ENCODE assay signal across 26 cellular contexts in the genomic region with DNA sequence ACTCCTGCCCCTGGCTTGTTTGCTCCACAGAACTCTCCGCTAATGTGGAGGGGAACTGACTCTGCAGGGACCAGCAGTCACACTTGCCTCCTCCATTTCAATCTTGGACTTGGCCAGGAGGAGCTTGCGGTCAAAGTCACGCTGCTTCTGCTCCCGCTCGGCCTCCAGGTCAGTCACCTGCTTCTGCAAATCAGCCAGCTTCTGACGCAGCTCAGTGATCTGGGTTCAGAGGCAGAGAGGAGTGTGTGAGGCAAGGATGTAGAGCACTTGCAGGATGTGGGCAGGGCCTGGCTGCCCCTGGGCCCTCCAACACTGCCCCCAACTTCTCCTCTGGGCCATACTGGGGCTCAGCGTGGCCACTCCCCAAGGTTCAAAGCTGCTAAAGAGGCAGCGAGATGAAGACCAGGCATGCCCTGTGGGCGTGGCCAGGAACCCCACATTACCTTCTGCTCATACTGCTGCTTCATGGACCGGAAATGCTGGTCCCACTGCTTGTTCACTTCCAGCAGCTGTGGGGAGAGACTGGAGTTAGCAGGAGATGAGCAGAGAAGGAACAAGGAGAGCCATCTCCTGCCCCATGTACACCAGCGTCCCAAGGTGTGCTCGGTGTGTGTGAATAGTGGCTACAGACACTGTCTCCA. TPM values are rescaled to one million over a fixed set of nuclear protein-coding genes. Genes with fewer than 3 reads are reported as not detected.
DNase-seq lines count a peak whose midpoint lies in the region; ATAC-seq and TF ChIP-seq lines count a peak whose summit lies in the region.
"Had no signal": no experiment of that assay in that cellular context is flagged by ENCODE, and none has a peak within 500 bp of the region (broad histone marks: within the 10 kb centered on the region; RNA-seq: fewer than 3 reads in every experiment).

No MANE protein-coding gene starts in this region.

- H3K9me3 ChIP-seq in right cardiac atrium (ENCODE audit: control insufficient read depth, low read length): no peaks in the 10 kb centered on the region
- H3K9me3 ChIP-seq in psoas muscle: no peaks in the 10 kb centered on the region
- no peaks in the 10 kb centered on the region for H3K9me3 ChIP-seq in upper lobe of right lung
- H3K9me3 ChIP-seq in SJCRH30 (replicated peaks): no peaks in the 10 kb centered on the region
- H3K9me3 ChIP-seq: heart left ventricle, SJSA1 had no signal

- H3K4me1 ChIP-seq in right cardiac atrium (ENCODE audit: control insufficient read depth, insufficient read depth, low read length): peaks cover 25% of the 10 kb centered on the region
- H3K4me1 ChIP-seq in psoas muscle: peaks cover 47% of the 10 kb centered on the region
- peaks cover 36% of the 10 kb centered on the region for H3K4me1 ChIP-seq in upper lobe of right lung
- H3K4me1 ChIP-seq in SJCRH30: no peaks in the 10 kb centered on the region

- 95% methylated on average over 12 of the region's 12 CpGs for WGBS in right cardiac atrium
- 72 to 85% (median 77%) methylated on average over 12 of the region's 12 CpGs for WGBS in psoas muscle, 3 donors

- no peak for TF ChIP-seq CTCF in epithelial cell of proximal tubule (conservative IDR thresholded peaks at IDR 0.05; ENCODE audit: low read depth, low read length)
- no peak for TF ChIP-seq CTCF in psoas muscle (IDR thresholded peaks at IDR 0.05)
- no peak for TF ChIP-seq CTCF in upper lobe of right lung (IDR thresholded peaks at IDR 0.05)

- intact Hi-C loops in left ventricle myocardium superior (cut with micrococcal nuclease): no loop called here
- intact Hi-C loops in right cardiac atrium (cut with DNase I): loop anchor here in 1 of 4 donors (5.0 kb wide), 1 partner anchor 40 kb away; no protein-coding TSS in a partner anchor
- intact Hi-C loops in psoas muscle (cut with DNase I): no loop called here
- intact Hi-C loops in upper lobe of right lung (cut with DNase I): no loop called here

- H3K4me3 ChIP-seq in right cardiac atrium (ENCODE audit: low read length) (no peak overlapping the region), epithelial cell of proximal tubule (ENCODE audit: low read depth, low read length) (no peak overlapping the region), psoas muscle (no peak overlapping the region), upper lobe of right lung (no peak overlapping the region), SJCRH30 (no peak overlapping the region)
- H3K4me3 ChIP-seq: heart left ventricle, SJSA1, skin epidermis had no signal

- H3K27me3 ChIP-seq in right cardiac atrium (ENCODE audit: control insufficient read depth, insufficient read depth) (no peaks in the 10 kb centered on the region), psoas muscle (ENCODE audit: insufficient read depth in 3 of 3, low read length in 2 of 3) (no peaks in the 10 kb centered on the region), upper lobe of right lung (no peaks in the 10 kb centered on the region), SJCRH30 (no peaks in the 10 kb centered on the region)
- H3K27me3 ChIP-seq: heart left ventricle, SJSA1 had no signal

- H3K27ac ChIP-seq in right cardiac atrium (ENCODE audit: low read length) (no peak overlapping the region), psoas muscle (peak overlapping the region; percentile 84), upper lobe of right lung (peak overlapping the region; percentile 34), SJCRH30 (no peak overlapping the region)
- H3K27ac ChIP-seq: heart left ventricle, SJSA1 had no signal

- H3K36me3 ChIP-seq in psoas muscle (ENCODE audit: insufficient read depth in 1 of 2, low read depth in 1 of 2) (peaks cover 3 to 87% of the 10 kb centered on the region in 2 donors), upper lobe of right lung (peaks cover 98% of the 10 kb centered on the region), SJCRH30 (peaks cover 38% of the 10 kb centered on the region)

- peak; percentile 9 for DNase-seq in left ventricle myocardium superior
- DNase-seq in right cardiac atrium: no peak
- DNase-seq in epithelial cell of proximal tubule (ENCODE audit: low read depth): peak; percentile 79
- peak; percentile 48 to 72 for DNase-seq in psoas muscle
- DNase-seq in upper lobe of right lung: no peak
- no peak for DNase-seq in SJCRH30
- DNase-seq: activated CD4-positive, alpha-beta T cell treated with anti-CD3 and anti-CD28 coated beads for 4 hours; activated naive CD4-positive, alpha-beta T cell treated with anti-CD3 and anti-CD28 coated beads, Interleukin-2, amount 50 U/mL, for 16 hours; activated T-cell treated with anti-CD3 and anti-CD28 coated beads, Interleukin-2, amount 50 U/mL, for 48 hours; central memory CD4-positive, alpha-beta T cell; DMS79; GF-D8; GOT3; Kasumi-1; MV-4-11; NCI-H510A treated with DMSO at 0.1 percent for 48 hours; PC-3; posterior cingulate gyrus; stimulated activated CD4-positive, alpha-beta T cell treated with anti-CD3 and anti-CD28 coated beads, Interleukin-1b, Interleukin-23, amount 100 ng/mL, for 48 hours; T-cell had no signal

- ATAC-seq in left ventricle myocardium superior (no peak), right cardiac atrium (no peak), psoas muscle (peak; percentile 15 to 66 (median 51)), upper lobe of right lung (no peak), HG03196 (IDR thresholded peaks at IDR 0.05; ENCODE audit: unreplicated experiment) (no peak), HG03135 (IDR thresholded peaks at IDR 0.05; ENCODE audit: unreplicated experiment) (no peak)
- ATAC-seq: heart left ventricle, PC-3, T-cell had no signal

RNA-seq across cellular contexts. Expression of a gene that starts 22.2 kb away (rescaled TPM):
- total RNA-seq in left ventricle myocardium superior: 537 TPM
- total RNA-seq in right cardiac atrium: 1,000 to 10,000 TPM; 1,359 to 2,012 (median 1,429) TPM
- 1,982 TPM for polyA plus RNA-seq in right cardiac atrium
- total RNA-seq in epithelial cell of proximal tubule: 9.3 and 10.9 TPM in 2 replicates
- 100 to 1,000 TPM; 447 to 852 (median 690) TPM for total RNA-seq in psoas muscle
- polyA plus RNA-seq in psoas muscle: 100 to 1,000 TPM; 551 to 766 (median 552) TPM
- total RNA-seq in upper lobe of right lung: 1,259 TPM
- 3.3 and 4.0 TPM in 2 replicates for total RNA-seq in SJCRH30 (2014; rRNA removed; shearing (Covaris generic))
- total RNA-seq: activated CD8-positive, alpha-beta memory T cell treated with anti-CD3 and anti-CD28 coated beads for 36 hours; PC-3 had no signal

RNA-seq across cellular contexts. Expression of a gene that starts 38.3 kb away (rescaled TPM):
- 137 TPM for total RNA-seq in left ventricle myocardium superior
- total RNA-seq in right cardiac atrium: 10 to 100 TPM; 77.0 to 98.2 (median 86.1) TPM
- polyA plus RNA-seq in right cardiac atrium: 71.5 TPM
- total RNA-seq in epithelial cell of proximal tubule: 241 and 255 TPM in 2 replicates
- 100 to 1,000 TPM; 114 to 218 (median 149) TPM for total RNA-seq in psoas muscle
- 100 to 1,000 TPM in 2 of 3 donors, 10 to 100 TPM in 1; 55.5 to 167 (median 106) TPM for polyA plus RNA-seq in psoas muscle
- total RNA-seq in upper lobe of right lung: 120 TPM
- total RNA-seq in SJCRH30 (2014; rRNA removed; shearing (Covaris generic)): 56.3 and 57.4 TPM in 2 replicates

Comparison
In these comparisons a context has a peak if more than half of its experiments do, and no peak if none do; other contexts are left out.
1. DNase-seq: peak in left ventricle myocardium superior (single experiment), epithelial cell of proximal tubule (single experiment) and psoas muscle (2 of 2); none in right cardiac atrium (0 of 3), upper lobe of right lung (single experiment) and SJCRH30 (0 of 2).
2. ATAC-seq: peak in psoas muscle (4 of 4); none in left ventricle myocardium superior (single experiment), right cardiac atrium (0 of 2), upper lobe of right lung (single experiment), HG03196 (single experiment) and HG03135 (single experiment).
3. H3K27ac ChIP-seq: peak in psoas muscle (single experiment) and upper lobe of right lung (single experiment); none in right cardiac atrium (single experiment) and SJCRH30 (single experiment).
4. RNA of a gene that starts 22.2 kb away (total RNA-seq): 1,359 to 2,012 TPM in right cardiac atrium, 1,259 TPM in upper lobe of right lung (single experiment), 447 to 852 TPM in psoas muscle and 537 TPM in left ventricle myocardium superior (single experiment); 9.3 to 10.9 TPM in epithelial cell of proximal tubule and 3.3 to 4.0 TPM in SJCRH30; every median in the first group is over 10 times any median in the second.